Comparison of ENCODE assay signal across 1 cellular context in the genomic region with DNA sequence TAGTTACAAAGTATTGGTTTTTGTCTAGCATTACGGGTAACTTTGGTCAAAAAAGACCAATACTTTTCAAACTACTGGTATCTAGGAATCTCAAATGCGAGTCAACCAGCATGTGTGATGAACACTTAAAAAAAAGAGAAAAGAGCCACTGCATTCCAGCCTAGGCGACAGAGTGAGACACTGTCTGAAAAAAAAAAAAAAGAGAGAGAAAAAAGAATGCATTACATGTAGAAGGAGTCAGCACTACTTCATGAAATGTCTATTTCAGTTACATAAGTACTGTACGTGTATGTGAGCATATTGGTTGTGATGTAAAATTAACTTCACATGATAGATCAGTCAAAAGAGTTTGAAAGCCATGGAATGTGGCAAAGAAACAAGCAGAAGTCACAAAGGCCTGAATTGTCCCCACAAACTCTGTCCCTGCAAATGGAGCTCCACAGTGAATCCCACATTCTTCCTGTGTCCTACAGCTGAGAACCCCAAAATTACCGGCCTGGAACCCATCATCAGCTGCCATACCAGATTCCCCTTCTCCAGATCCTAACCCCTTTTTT.
TF ChIP-seq lines count a peak whose summit lies in the region.

No MANE protein-coding gene starts in this region.

TF ChIP-seq in A549, 52 proteins besides CTCF, POLR2A, EP300 and RAD21:
- TF ChIP-seq MYC (IDR thresholded peaks at IDR 0.05; ENCODE audit: borderline replicate concordance, low read length) (no peak), NFE2L2 (conservative IDR thresholded peaks at IDR 0.05; ENCODE audit: low read length) (no peak), MAZ (IDR thresholded peaks at IDR 0.05; ENCODE audit: borderline replicate concordance, low read depth, low read length) (no peak)
